Comparison of ENCODE assay signal across 8 cellular contexts in genomic region chr2:179936654-179937053, GRCh38.
A peak's percentile ranks its signal among the peaks of the same experiment; 100 is the strongest.
DNase-seq lines count a peak whose midpoint lies in the region; ATAC-seq, FAIRE-seq and TF ChIP-seq lines count a peak whose summit lies in the region.

No MANE protein-coding gene starts in this region.

- no peaks in the 10 kb centered on the region for H3K27me3 ChIP-seq in HepG2 (ENCODE audit: control insufficient read depth in 1 of 2, insufficient read depth in 2 of 2, low read length in 2 of 2)

- H3K79me2 ChIP-seq in HepG2 (ENCODE audit: insufficient read depth, low read length): no peaks in the 10 kb centered on the region

- H3K4me2 ChIP-seq in HepG2 (ENCODE audit: low read depth, low read length): no peak overlapping the region

- peaks cover 4% of the 10 kb centered on the region for H3K4me1 ChIP-seq in HepG2 (ENCODE audit: insufficient read depth, low read length)

- DNase-seq in NCI-H748 (lab: John Stamatoyannopoulos, UW; ENCODE audit: unreplicated experiment) (peak; percentile 42), NCI-H748 treated with DMSO at 0.1 percent for 48 hours (lab: John Stamatoyannopoulos, UW) (no peak), HT-29 (ENCODE audit: low spot score) (peak; percentile 67), HepG2 (ENCODE audit: low spot score) (peak; percentile 74), globus pallidus (ENCODE audit: low spot score) (no peak), GM10248 (ENCODE audit: extremely low spot score) (no peak)
- DNase-seq in activated CD8-positive, alpha-beta memory T cell treated with anti-CD3 and anti-CD28 coated beads, Interleukin-2, amount 50 U/mL, for 4 hours: peak; percentile 16

- H4K20me1 ChIP-seq in HepG2 (ENCODE audit: insufficient read depth, low read length): no peaks in the 10 kb centered on the region

- H3K9me3 ChIP-seq in HepG2 (ENCODE audit: low read length): no peaks in the 10 kb centered on the region

- no peak for TF ChIP-seq POLR2A in HepG2 (IDR thresholded peaks at IDR 0.05; ENCODE audit: insufficient read depth in 1 of 2, low read depth in 2 of 2, low read length in 2 of 2)

- BruUV-seq in HepG2 (replicated peaks; lab: Mats Ljungman, UMichigan): no TSS peak

- peak; percentile 73 for FAIRE-seq in HepG2 (lab: Jason Lieb, UNC)

- 61% methylated on average over 3 of the region's 3 CpGs for WGBS in HepG2 (ENCODE audit: low lambda C conversion rate)

- TF ChIP-seq RAD21 in HepG2 (CRISPR knock-in tag; IDR thresholded peaks at IDR 0.05): peak; percentile 35; the same call in 1 of the 2 replicates

- CTCF ChIA-PET in HepG2 (lab: Yijun Ruan, JAX; ENCODE audit: low intra/inter-chr PET ratio, low total read pairs): no interaction called here
- CTCF ChIA-PET in GM10248 (lab: Yijun Ruan, JAX): interaction anchor here (0.7 to 1.8 kb wide), 5 partner anchors 10 to 140 kb away, joined by 3 to 7 read pairs (median 4); no protein-coding TSS in a partner anchor

- no peak overlapping the region for H3K9ac ChIP-seq in HepG2 (ENCODE audit: insufficient read depth, low read depth, low read length)

- ATAC-seq in HepG2 (peak; percentile 91), HG03095 (IDR thresholded peaks at IDR 0.05; ENCODE audit: unreplicated experiment) (no peak)

- intact Hi-C loops in HepG2 (cut with micrococcal nuclease; ENCODE audit: unreplicated experiment): loop anchor here (1.0 kb wide), 2 partner anchors 94 to 525 kb away; no protein-coding TSS in a partner anchor

- in situ Hi-C loops in HepG2 (cut with HindIII; ENCODE audit: extremely low pct_ligation_motif_present, low pct_unique_long_range_greater_than_20kb): loop anchor here (10.0 kb wide), 1 partner anchor 92 kb away; no protein-coding TSS in a partner anchor

- H3K27ac ChIP-seq in HepG2 (ENCODE audit: extremely low read length, insufficient read depth, low read length): no peak overlapping the region

- H3K36me3 ChIP-seq in HepG2 (replicated peaks in 1 of 2; ENCODE audit: control insufficient read depth in 1 of 2, insufficient read depth in 2 of 2, low read length in 2 of 2): no peaks in the 10 kb centered on the region

- no peak for TF ChIP-seq EP300 in HepG2 (IDR thresholded peaks at IDR 0.05; ENCODE audit: low read depth in 2 of 2, low read length in 2 of 2)
- TF ChIP-seq EP300 in HepG2 (CRISPR knock-in tag; IDR thresholded peaks at IDR 0.05; ENCODE audit: borderline replicate concordance): no peak

- TF ChIP-seq CTCF in HepG2 (CRISPR knock-in tag; IDR thresholded peaks at IDR 0.05) (peak; percentile 71), GM10248 (IDR thresholded peaks at IDR 0.05; ENCODE audit: control extremely low read depth, extremely low read depth, low read depth, missing control alignments) (no peak)

- no peak overlapping the region for H3K4me3 ChIP-seq in HepG2 (replicated peaks in 1 of 3; ENCODE audit: insufficient read depth in 1 of 3, low read depth in 2 of 3, low read length in 3 of 3)

- POLR2A ChIA-PET in HepG2 (lab: Yijun Ruan, JAX) (no interaction called here), GM10248 (lab: Yijun Ruan, JAX) (no interaction called here)

- H2AFZ ChIP-seq in HepG2 (ENCODE audit: low read length): no peak overlapping the region

TF ChIP-seq in HepG2, 621 proteins besides CTCF, POLR2A, EP300 and RAD21 (continues in another document):
- no peak for TF ChIP-seq HMG20A (CRISPR knock-in tag; IDR thresholded peaks at IDR 0.05; ENCODE audit: borderline replicate concordance)
- no peak for TF ChIP-seq ZNF33B (CRISPR knock-in tag; IDR thresholded peaks at IDR 0.05)
- no peak for TF ChIP-seq ZSCAN29 (CRISPR knock-in tag; conservative IDR thresholded peaks at IDR 0.05)
- TF ChIP-seq HNRNPLL (IDR thresholded peaks at IDR 0.05; ENCODE audit: low read depth, low read length, poor library complexity, severe bottlenecking): no peak
- TF ChIP-seq TRAFD1 (CRISPR knock-in tag; IDR thresholded peaks at IDR 0.05; ENCODE audit: borderline replicate concordance): no peak
- TF ChIP-seq PAX8 (CRISPR knock-in tag; IDR thresholded peaks at IDR 0.05; ENCODE audit: borderline replicate concordance): no peak
- no peak for TF ChIP-seq ZNF747 (CRISPR knock-in tag; IDR thresholded peaks at IDR 0.05; ENCODE audit: borderline replicate concordance)
- no peak for TF ChIP-seq NRL (CRISPR knock-in tag; IDR thresholded peaks at IDR 0.05; ENCODE audit: borderline replicate concordance)
- TF ChIP-seq KDM5B (CRISPR knock-in tag; IDR thresholded peaks at IDR 0.05; ENCODE audit: borderline replicate concordance): no peak
- TF ChIP-seq ZNF512 (CRISPR knock-in tag; IDR thresholded peaks at IDR 0.05): no peak
- no peak for TF ChIP-seq ZNF629 (CRISPR knock-in tag; conservative IDR thresholded peaks at IDR 0.05)
- TF ChIP-seq DBP (CRISPR knock-in tag; IDR thresholded peaks at IDR 0.05; ENCODE audit: not compliant biosample characterization): no peak
- TF ChIP-seq GABPA (IDR thresholded peaks at IDR 0.05; ENCODE audit: low read depth, low read length): no peak
- TF ChIP-seq GABPA (CRISPR knock-in tag; IDR thresholded peaks at IDR 0.05; ENCODE audit: low read depth): no peak
- no peak for TF ChIP-seq ZNF639 (CRISPR knock-in tag; conservative IDR thresholded peaks at IDR 0.05)
- no peak for TF ChIP-seq JUND (CRISPR knock-in tag; IDR thresholded peaks at IDR 0.05)

Comparison
In these comparisons a context has a peak if more than half of its experiments do, and no peak if none do; other contexts are left out.
1. DNase-seq: peak in NCI-H748 (single experiment), HT-29 (single experiment), activated CD8-positive, alpha-beta memory T cell treated with anti-CD3 and anti-CD28 coated beads, Interleukin-2, amount 50 U/mL, for 4 hours (single experiment) and HepG2 (single experiment); none in NCI-H748 treated with DMSO at 0.1 percent for 48 hours (single experiment), globus pallidus (single experiment) and GM10248 (single experiment).